In the genomic region with DNA sequence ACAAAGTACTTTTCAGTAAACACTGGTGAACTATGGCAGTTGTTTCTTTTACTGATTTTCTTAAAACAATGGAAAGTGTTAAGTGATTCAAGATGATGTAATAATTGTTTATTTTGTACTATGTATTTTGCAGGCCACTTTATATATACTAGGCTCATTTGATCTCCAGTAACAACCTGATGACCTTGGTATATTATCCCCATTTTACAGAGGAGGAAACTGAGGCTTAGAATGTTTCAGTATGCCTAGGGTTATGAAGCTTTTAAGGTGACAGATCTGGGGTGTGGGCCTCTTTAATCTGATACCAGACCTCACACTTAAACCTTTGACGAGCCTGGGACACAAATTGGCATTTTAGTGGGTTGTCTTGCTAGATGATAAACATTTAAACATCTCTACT, we compare ENCODE assay signal across 24 cellular contexts.
"Had no signal": no experiment of that assay in that cellular context is flagged by ENCODE, and none has a peak within 500 bp of the region (broad histone marks: within the 10 kb centered on the region; RNA-seq: fewer than 3 reads in every experiment).

No MANE protein-coding gene starts in this region.

- H3K4me1 ChIP-seq: colonic mucosa, esophagus squamous epithelium, gastrocnemius medialis, left lung, lower lobe of right lung had no signal

- H3K27ac ChIP-seq: colonic mucosa, epithelial cell of prostate, esophagus squamous epithelium, gastrocnemius medialis, heart right ventricle, left lung, lower lobe of right lung had no signal

- ATAC-seq: effector memory CD8-positive, alpha-beta T cell; esophagus mucosa; gastrocnemius medialis; heart right ventricle; left cardiac atrium; left lung; left ventricle myocardium superior; lower lobe of right lung; mucosa of descending colon had no signal

- H3K9me3 ChIP-seq: colonic mucosa, esophagus squamous epithelium, gastrocnemius medialis, heart right ventricle, left lung, lower lobe of right lung, mucosa of descending colon had no signal

- H3K27me3 ChIP-seq: colonic mucosa, esophagus squamous epithelium, gastrocnemius medialis, heart right ventricle, left lung had no signal

- H3K4me3 ChIP-seq: colonic mucosa, esophagus squamous epithelium, gastrocnemius medialis, heart right ventricle, left lung, lower lobe of right lung, mucosa of descending colon had no signal

- DNase-seq: colonic mucosa; cortex of kidney; effector CD8-positive, alpha-beta T cell; effector memory CD8-positive, alpha-beta T cell; endodermal cell; erythroblast; esophagus squamous epithelium; foreskin melanocyte; gastrocnemius medialis; glutamatergic neuron; head of caudate nucleus; heart right ventricle; hippocampal formation; left cardiac atrium; left lung; left ventricle myocardium superior; lower lobe of right lung; mesenchymal stem cell; mucosa of descending colon had no signal

- FAIRE-seq: endometrium, islet of Langerhans, keratinocyte had no signal

- H3K36me3 ChIP-seq: colonic mucosa had no signal
